Comparison of ENCODE assay signal across 10 cellular contexts in the genomic region with DNA sequence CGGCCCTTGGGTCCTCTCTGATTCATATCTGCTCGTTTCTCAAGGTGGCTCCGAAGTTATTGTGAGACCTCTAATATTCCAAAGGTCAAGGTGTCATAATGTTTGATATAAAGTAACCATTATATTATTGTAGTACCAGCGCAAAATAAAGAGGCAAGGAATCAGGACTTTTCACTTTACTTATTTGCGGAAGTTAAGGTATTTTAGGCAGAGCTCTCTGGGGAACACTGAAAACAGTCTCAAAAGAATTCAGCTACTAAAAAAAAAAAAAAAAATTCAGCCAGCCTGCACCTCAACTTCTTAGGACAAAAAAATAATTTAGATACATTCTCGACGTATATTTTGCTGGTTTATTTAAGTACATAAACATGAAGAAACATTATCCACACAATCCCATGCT. TPM values are rescaled to one million over a fixed set of nuclear protein-coding genes. Genes with fewer than 3 reads are reported as not detected.
DNase-seq lines count a peak whose midpoint lies in the region; ATAC-seq and TF ChIP-seq lines count a peak whose summit lies in the region.
"Had no signal": no experiment of that assay in that cellular context is flagged by ENCODE, and none has a peak within 500 bp of the region (broad histone marks: within the 10 kb centered on the region; RNA-seq: fewer than 3 reads in every experiment).

No MANE protein-coding gene starts in this region.

- H3K4me3 Mint-ChIP-seq in HFFc6 = peak overlapping the region; percentile 98
- H3K4me3 Mint-ChIP-seq in natural killer cell treated with Interleukin-12 subunit alpha and Interleukin-12 subunit beta and Interleukin-15 and Interleukin-18, amount 100 ng/mL, for 72 hours = peak overlapping the region; percentile 100

- peaks cover 43% of the 10 kb centered on the region for H3K36me3 Mint-ChIP-seq in HFFc6 (ENCODE audit: low read depth)
- H3K36me3 Mint-ChIP-seq in natural killer cell treated with Interleukin-12 subunit alpha and Interleukin-12 subunit beta and Interleukin-15 and Interleukin-18, amount 100 ng/mL, for 72 hours = peaks cover 14% of the 10 kb centered on the region

- H3K27ac ChIP-seq in BLaER1 (no peak overlapping the region), mammary epithelial cell (ENCODE audit: insufficient read depth, low read depth, low read length) (peak overlapping the region; percentile 97), body of pancreas (no peak overlapping the region)

- H3K4me2 ChIP-seq in BLaER1 = peak overlapping the region; percentile 95
- H3K4me2 ChIP-seq in mammary epithelial cell (ENCODE audit: insufficient read depth, low read depth, low read length) = peak overlapping the region; percentile 93

- H3K9ac ChIP-seq in BLaER1 (peak overlapping the region; percentile 96), mammary epithelial cell (ENCODE audit: insufficient read depth, low read length) (peak overlapping the region; percentile 98)

- no peak overlapping the region for H2AFZ ChIP-seq in mammary epithelial cell (ENCODE audit: low read depth, low read length)

- H3K4me3 ChIP-seq in BLaER1 (peak overlapping the region; percentile 95), mammary epithelial cell (replicated peaks in 1 of 3; ENCODE audit: insufficient read depth in 1 of 3, low read depth in 2 of 3, low read length in 3 of 3) (peak overlapping the region; percentile 76 to 99 (median 97)), body of pancreas (no peak overlapping the region)

- no peak for ATAC-seq in natural killer cell treated with Interleukin-12 subunit alpha and Interleukin-12 subunit beta and Interleukin-15 and Interleukin-18, amount 100 ng/mL, for 72 hours
- ATAC-seq in body of pancreas = no peak

- H3K4me1 ChIP-seq in BLaER1 = peaks cover 50% of the 10 kb centered on the region
- peaks cover 58% of the 10 kb centered on the region for H3K4me1 ChIP-seq in mammary epithelial cell (ENCODE audit: insufficient read depth, low read length)
- H3K4me1 ChIP-seq in body of pancreas = peaks cover 53% of the 10 kb centered on the region

- no peak for DNase-seq in HFFc6
- no peak for DNase-seq in mammary epithelial cell
- DNase-seq in natural killer cell treated with Interleukin-12 subunit alpha and Interleukin-12 subunit beta and Interleukin-15 and Interleukin-18, amount 100 ng/mL, for 72 hours (ENCODE audit: low spot score) = no peak
- no peak for DNase-seq in stimulated activated CD4-positive, alpha-beta T cell treated with anti-CD3 and anti-CD28 coated beads, Interleukin-4, amount 100 ng/mL, for 24 hours
- no peak for DNase-seq in D341Med (ENCODE audit: low spot score)
- DNase-seq in NCI-H510A (lab: John Stamatoyannopoulos, UW) = no peak
- no peak for DNase-seq in body of pancreas

- peaks cover 69% of the 10 kb centered on the region for H3K79me2 ChIP-seq in mammary epithelial cell (ENCODE audit: insufficient read depth, low read length)

- intact Hi-C loops in mammary epithelial cell (cut with micrococcal nuclease) = no loop called here
- intact Hi-C loops in body of pancreas (cut with DNase I) = no loop called here

- dilution Hi-C loops in mammary epithelial cell (cut with HindIII; ENCODE audit: low sequenced_read_pairs) = no loop called here

- H4K20me1 ChIP-seq in BLaER1 (peaks cover 72% of the 10 kb centered on the region), mammary epithelial cell (ENCODE audit: insufficient read depth, low read length) (no peaks in the 10 kb centered on the region)

- BruUV-seq in mammary epithelial cell (replicated peaks; lab: Mats Ljungman, UMichigan) = no TSS peak

- in situ Hi-C loops in mammary epithelial cell (cut with MboI; ENCODE audit: low sequenced_read_pairs in 2 of 2) = loop anchor here in 1 of 2 donors (25.0 kb wide), 1 partner anchor 404 kb away; no protein-coding TSS in a partner anchor

- TF ChIP-seq POLR2A in body of pancreas (IDR thresholded peaks at IDR 0.05) = no peak

- CTCF ChIA-PET in mammary epithelial cell (lab: Charles Lee; ENCODE audit: low non-redundant PET) = interaction anchor here (0.6 to 0.8 kb wide), 2 partner anchors 252 to 334 kb away, joined by 3 to 4 read pairs; no protein-coding TSS in a partner anchor

- no peaks in the 10 kb centered on the region for H3K27me3 ChIP-seq in BLaER1
- no peaks in the 10 kb centered on the region for H3K27me3 ChIP-seq in mammary epithelial cell (ENCODE audit: insufficient read depth, low read length)
- no peaks in the 10 kb centered on the region for H3K27me3 ChIP-seq in body of pancreas

- H3K4me1 Mint-ChIP-seq in HFFc6 (ENCODE audit: low read depth) = peaks cover 75% of the 10 kb centered on the region
- peaks cover 47 to 49% of the 10 kb centered on the region in 2 donors for H3K4me1 Mint-ChIP-seq in natural killer cell treated with Interleukin-12 subunit alpha and Interleukin-12 subunit beta and Interleukin-15 and Interleukin-18, amount 100 ng/mL, for 72 hours (ENCODE audit: low read depth in 2 of 2)

- H3K9me3 ChIP-seq in BLaER1 = no peaks in the 10 kb centered on the region
- H3K9me3 ChIP-seq in mammary epithelial cell (replicated peaks; ENCODE audit: insufficient read depth, low read length) = no peaks in the 10 kb centered on the region
- no peaks in the 10 kb centered on the region for H3K9me3 ChIP-seq in body of pancreas
- H3K9me3 ChIP-seq: prostate gland had no signal

- peak overlapping the region; percentile 96 for H3K27ac Mint-ChIP-seq in HFFc6
- peak overlapping the region in 1 of 2 donors; percentile 94 for H3K27ac Mint-ChIP-seq in natural killer cell treated with Interleukin-12 subunit alpha and Interleukin-12 subunit beta and Interleukin-15 and Interleukin-18, amount 100 ng/mL, for 72 hours

- 40% methylated on average over 6 of the region's 7 CpGs for WGBS in mammary epithelial cell (ENCODE audit: low coverage, missing lambda C conversion rate)
- WGBS in body of pancreas, 2 donors = 28 to 32% methylated on average over 7 of the region's 7 CpGs

- TF ChIP-seq CTCF in HFFc6 (IDR thresholded peaks at IDR 0.05) = no peak
- no peak for TF ChIP-seq CTCF in mammary epithelial cell (conservative IDR thresholded peaks at IDR 0.05 in 1 of 2, IDR thresholded peaks at IDR 0.05 in 1 of 2; ENCODE audit: extremely low read depth in 1 of 2, insufficient read depth in 1 of 2, low read depth in 1 of 2, low read length in 2 of 2)
- no peak for TF ChIP-seq CTCF in body of pancreas (IDR thresholded peaks at IDR 0.05)

- H3K9me3 Mint-ChIP-seq in HFFc6 = no peaks in the 10 kb centered on the region
- no peaks in the 10 kb centered on the region for H3K9me3 Mint-ChIP-seq in natural killer cell treated with Interleukin-12 subunit alpha and Interleukin-12 subunit beta and Interleukin-15 and Interleukin-18, amount 100 ng/mL, for 72 hours

- H3K27me3 Mint-ChIP-seq in HFFc6 (ENCODE audit: insufficient read depth) = peaks cover 5% of the 10 kb centered on the region
- H3K27me3 Mint-ChIP-seq in natural killer cell treated with Interleukin-12 subunit alpha and Interleukin-12 subunit beta and Interleukin-15 and Interleukin-18, amount 100 ng/mL, for 72 hours = no peaks in the 10 kb centered on the region

- peaks cover 27% of the 10 kb centered on the region for H3K36me3 ChIP-seq in BLaER1
- H3K36me3 ChIP-seq in mammary epithelial cell (ENCODE audit: insufficient read depth, low read length) = peaks cover 4% of the 10 kb centered on the region
- H3K36me3 ChIP-seq in body of pancreas (replicated peaks in 1 of 2; ENCODE audit: insufficient read depth in 1 of 2, low read depth in 2 of 2) = peaks cover 0 to 6% of the 10 kb centered on the region in 2 donors
- H3K36me3 ChIP-seq: prostate gland had no signal

RNA-seq across cellular contexts. Expression of a gene that starts 2.4 kb away (rescaled TPM):
- 10 to 100 TPM; 33.1 to 38.8 (median 36.2) TPM for total RNA-seq in HFFc6 (2021; fragmentation: NEBNext Ultra II Directional; extraction: Animal tissue kit (Norgen Biotek cat#: 25700))
- total RNA-seq in mammary epithelial cell (10 to 100 TPM; 18.5 to 29.5 TPM), body of pancreas (10 to 100 TPM in 1 of 2 donors, 1 to 10 TPM in 1; 2.0 to 17.1 TPM)
- polyA plus RNA-seq in mammary epithelial cell = 32.4 TPM
- polyA minus RNA-seq in mammary epithelial cell = 40.5 TPM
- 10 to 100 TPM; 21.9 to 27.0 TPM for total RNA-seq in natural killer cell treated with Interleukin-12 subunit alpha and Interleukin-12 subunit beta and Interleukin-15 and Interleukin-18, amount 100 ng/mL, for 72 hours

RNA-seq across cellular contexts. Expression of a gene that starts 21.2 kb away (rescaled TPM):
- 10 to 100 TPM in 5 of 6 experiments, 1 to 10 TPM in 1; 9.7 to 14.4 (median 13.5) TPM for total RNA-seq in HFFc6 (2021; fragmentation: NEBNext Ultra II Directional; extraction: Animal tissue kit (Norgen Biotek cat#: 25700))
- 10 to 100 TPM in 1 of 2 donors, 1 to 10 TPM in 1; 5.5 to 14.2 TPM for total RNA-seq in mammary epithelial cell
- 6.8 TPM for polyA plus RNA-seq in mammary epithelial cell
- polyA minus RNA-seq in mammary epithelial cell = 19.3 TPM
- total RNA-seq in natural killer cell treated with Interleukin-12 subunit alpha and Interleukin-12 subunit beta and Interleukin-15 and Interleukin-18, amount 100 ng/mL, for 72 hours = 1 to 10 TPM; 1.0 to 2.0 TPM
- 1 to 10 TPM; 1.6 to 2.1 TPM for total RNA-seq in body of pancreas

RNA-seq across cellular contexts. Expression of a gene that starts 38.9 kb away (rescaled TPM):
- not detected for total RNA-seq in HFFc6 (2021; fragmentation: NEBNext Ultra II Directional; extraction: Animal tissue kit (Norgen Biotek cat#: 25700))
- total RNA-seq in mammary epithelial cell (not detected), body of pancreas (not detected)
- polyA plus RNA-seq in mammary epithelial cell = not detected
- polyA minus RNA-seq in mammary epithelial cell = not detected
- total RNA-seq in natural killer cell treated with Interleukin-12 subunit alpha and Interleukin-12 subunit beta and Interleukin-15 and Interleukin-18, amount 100 ng/mL, for 72 hours = not detected
- total RNA-seq: subcutaneous adipose tissue had no signal

Comparison
In these comparisons a context has a peak if more than half of its experiments do, and no peak if none do; other contexts are left out.
1. H3K4me3 ChIP-seq: peak in BLaER1 (single experiment) and mammary epithelial cell (3 of 3); none in body of pancreas (0 of 2).